In genomic region chr7:134907000-134907399, GRCh38 we compare ENCODE assay signal across 1 cellular context.
TF ChIP-seq lines count a peak whose summit lies in the region.

No MANE protein-coding gene starts in this region.

TF ChIP-seq in GM23338, 12 proteins besides CTCF, POLR2A, EP300 and RAD21 (continued from another document):
- TF ChIP-seq REST (IDR thresholded peaks at IDR 0.05; ENCODE audit: unreplicated experiment) = no peak
- TF ChIP-seq ZNF114 (CRISPR knock-in tag; IDR thresholded peaks at IDR 0.05) = no peak
- TF ChIP-seq STAT1 (IDR thresholded peaks at IDR 0.05; ENCODE audit: unreplicated experiment) = no peak
- TF ChIP-seq CREB1 (CRISPR knock-in tag; IDR thresholded peaks at IDR 0.05; ENCODE audit: low read depth) = no peak
- no peak for TF ChIP-seq POLR2AphosphoS5 (IDR thresholded peaks at IDR 0.05; ENCODE audit: low read depth)
- TF ChIP-seq EZH2 (IDR thresholded peaks at IDR 0.05; ENCODE audit: low read depth, unreplicated experiment) = no peak
- no peak for TF ChIP-seq ETS1 (IDR thresholded peaks at IDR 0.05)
- no peak for TF ChIP-seq EZH2phosphoT487 (IDR thresholded peaks at IDR 0.05; ENCODE audit: unreplicated experiment)
- no peak for TF ChIP-seq JUNB (IDR thresholded peaks at IDR 0.05; ENCODE audit: unreplicated experiment)
- no peak for TF ChIP-seq NANOG (IDR thresholded peaks at IDR 0.05; ENCODE audit: borderline replicate concordance)
- no peak for TF ChIP-seq ZNF331 (CRISPR knock-in tag; IDR thresholded peaks at IDR 0.05; ENCODE audit: low read depth)
